In genomic region chr7:123658023-123658422, GRCh38 we compare ENCODE assay signal across 32 cellular contexts. TPM values are rescaled to one million over a fixed set of nuclear protein-coding genes. Genes with fewer than 3 reads are reported as not detected.
DNase-seq lines count a peak whose midpoint lies in the region; ATAC-seq and TF ChIP-seq lines count a peak whose summit lies in the region.
"Had no signal": no experiment of that assay in that cellular context is flagged by ENCODE, and none has a peak within 500 bp of the region (broad histone marks: within the 10 kb centered on the region; RNA-seq: fewer than 3 reads in every experiment).

No MANE protein-coding gene starts in this region.

- H3K27ac Mint-ChIP-seq in endodermal cell, result no peak overlapping the region
- H3K27ac Mint-ChIP-seq: CD14-positive monocyte; CD8-positive, alpha-beta memory T cell; HFFc6 had no signal

- H3K36me3 ChIP-seq in endodermal cell (ENCODE audit: control insufficient read depth, insufficient read depth, low read length) (no peaks in the 10 kb centered on the region), skeletal muscle tissue (ENCODE audit: control insufficient read depth in 3 of 3, insufficient read depth in 3 of 3, low read length in 3 of 3) (peaks cover 21 to 52% (median 26%) of the 10 kb centered on the region in 3 donors)
- H3K36me3 ChIP-seq: BE2C, HAP-1 had no signal

- peak overlapping the region; percentile 10 for H3K4me3 Mint-ChIP-seq in endodermal cell
- H3K4me3 Mint-ChIP-seq: CD14-positive monocyte; CD8-positive, alpha-beta memory T cell; HFFc6 had no signal

- ATAC-seq in Right ventricle myocardium inferior (peak; percentile 24), left cardiac atrium (no peak), left lobe of liver (peak; percentile 90)
- ATAC-seq: GM12878 had no signal

- H3K27me3 Mint-ChIP-seq in endodermal cell (ENCODE audit: insufficient read depth), result peaks cover 2% of the 10 kb centered on the region

- H3K9ac ChIP-seq in endodermal cell (ENCODE audit: extremely low read depth, low read length, poor library complexity, severe bottlenecking), result no peak overlapping the region
- H3K9ac ChIP-seq in skeletal muscle tissue (ENCODE audit: low read depth in 1 of 3, low read length in 3 of 3), result peak overlapping the region; percentile 93 to 99 (median 99)

- no peaks in the 10 kb centered on the region for H3K27me3 ChIP-seq in endodermal cell (ENCODE audit: control insufficient read depth, insufficient read depth, low read length, poor library complexity, severe bottlenecking)
- H3K27me3 ChIP-seq in skeletal muscle tissue (ENCODE audit: control insufficient read depth in 3 of 3, insufficient read depth in 3 of 3, low read length in 3 of 3), result no peaks in the 10 kb centered on the region
- H3K27me3 ChIP-seq: BE2C had no signal

- peaks cover 18% of the 10 kb centered on the region for H3K4me1 ChIP-seq in endodermal cell (ENCODE audit: control insufficient read depth, insufficient read depth, low read length)
- peaks cover 6 to 12% (median 7%) of the 10 kb centered on the region in 3 donors for H3K4me1 ChIP-seq in skeletal muscle tissue (ENCODE audit: control insufficient read depth in 3 of 3, insufficient read depth in 3 of 3, low read length in 3 of 3)
- H3K4me1 ChIP-seq: HAP-1 had no signal

- intact Hi-C loops in Right ventricle myocardium inferior (cut with DNase I) (no loop called here), left cardiac atrium (cut with DNase I) (no loop called here)

- H3K4me1 Mint-ChIP-seq in endodermal cell, result peaks cover 43% of the 10 kb centered on the region
- H3K4me1 Mint-ChIP-seq: CD8-positive, alpha-beta memory T cell had no signal

- no peaks in the 10 kb centered on the region for H3K36me3 Mint-ChIP-seq in endodermal cell (ENCODE audit: low read depth)
- H3K36me3 Mint-ChIP-seq: CD14-positive monocyte had no signal

- no peaks in the 10 kb centered on the region for H3K9me3 ChIP-seq in endodermal cell (ENCODE audit: control insufficient read depth, low read length)
- no peaks in the 10 kb centered on the region for H3K9me3 ChIP-seq in skeletal muscle tissue (ENCODE audit: control insufficient read depth in 3 of 3, low read length in 3 of 3)
- H3K9me3 ChIP-seq: BE2C, HAP-1 had no signal

- DNase-seq in Right ventricle myocardium inferior (ENCODE audit: missing footprints) (no peak), left cardiac atrium (no peak), endodermal cell (no peak), left lobe of liver (ENCODE audit: low spot score) (peak; percentile 63), NCI-H524 (lab: John Stamatoyannopoulos, UW) (no peak), AML-193 (lab: John Stamatoyannopoulos, UW) (no peak)
- DNase-seq in activated T-cell treated with anti-CD3 and anti-CD28 coated beads, Interleukin-2, amount 50 U/mL, for 48 hours, result no peak
- DNase-seq: BE2C; CD8-positive, alpha-beta memory T cell; DMS 273 treated with DMSO at 0.1 percent for 48 hours; DMS79; EL; GDM1; GOT3; HFFc6; KBM-7; MV-4-11; NCI-H1105; NCI-H1436 treated with DMSO at 0.1 percent for 48 hours; NCI-H187 treated with DMSO at 0.1 percent for 48 hours; NCI-H2107; NCI-H446; NCI-H526; SIG-M5 had no signal

- H3K27ac ChIP-seq in endodermal cell (ENCODE audit: low read depth, low read length) (no peak overlapping the region), skeletal muscle tissue (ENCODE audit: low read depth, low read length) (peak overlapping the region; percentile 98)
- H3K27ac ChIP-seq: 22Rv1, RWPE1 had no signal

- H3K4me3 ChIP-seq in endodermal cell (ENCODE audit: low read length), result no peak overlapping the region
- H3K4me3 ChIP-seq in skeletal muscle tissue (ENCODE audit: low read length in 3 of 3), result peak overlapping the region; percentile 73 to 95 (median 92)
- H3K4me3 ChIP-seq: GM12878, HAP-1 had no signal

- 91 to 95% methylated on average over 6 of the region's 6 CpGs for WGBS in endodermal cell (ENCODE audit: insufficient coverage in 1 of 2, insufficient read length in 1 of 2), 2 experiments

- no peak for TF ChIP-seq CTCF in endodermal cell (conservative IDR thresholded peaks at IDR 0.05)

- H3K9me3 Mint-ChIP-seq in endodermal cell, result no peaks in the 10 kb centered on the region
- H3K9me3 Mint-ChIP-seq: HFFc6 had no signal

RNA-seq across cellular contexts. Expression of gene LMOD2, which starts 2.4 kb away (rescaled TPM):
- total RNA-seq in Right ventricle myocardium inferior (492 TPM), left cardiac atrium (100 to 1,000 TPM; 220 to 376 TPM), endodermal cell (not detected), left lobe of liver (0.10 TPM), skeletal muscle tissue (34.4 TPM)
- not detected for polyA plus RNA-seq in endodermal cell (2013, experiment 1 of 2)
- 0.17 TPM for polyA plus RNA-seq in endodermal cell (2013, experiment 2 of 2)
- total RNA-seq: CD8-positive, alpha-beta memory T cell; GM12878; HFFc6; LHCN-M2; MCF 10A had no signal
- polyA plus RNA-seq: CD8-positive, alpha-beta memory T cell; GM12878 had no signal

RNA-seq across cellular contexts. Expression of gene ASB15, which starts 56.4 kb away (rescaled TPM):
- total RNA-seq in Right ventricle myocardium inferior (77.3 TPM), left cardiac atrium (10 to 100 TPM; 18.9 to 34.3 TPM), endodermal cell (not detected), left lobe of liver (not detected), skeletal muscle tissue (2.6 TPM)
- not detected for polyA plus RNA-seq in endodermal cell (2013, experiment 1 of 2)
- polyA plus RNA-seq in endodermal cell (2013, experiment 2 of 2), result not detected
- total RNA-seq: CD8-positive, alpha-beta memory T cell; GM12878; HFFc6; LHCN-M2; MCF 10A had no signal
- polyA plus RNA-seq: CD14-positive monocyte, GM12878 had no signal

Comparison
In these comparisons a context has a peak if more than half of its experiments do, and no peak if none do; other contexts are left out.
1. ATAC-seq: peak in Right ventricle myocardium inferior (single experiment) and left lobe of liver (single experiment); none in left cardiac atrium (0 of 2).
2. RNA of gene LMOD2, which starts 2.4 kb away (total RNA-seq): 492 TPM in Right ventricle myocardium inferior (single experiment), 220 to 376 TPM in left cardiac atrium and 34.4 TPM in skeletal muscle tissue (single experiment); 0.10 TPM in left lobe of liver (single experiment) and not detected in endodermal cell; every median in the first group is over 10 times any median in the second.